In the genomic region with DNA sequence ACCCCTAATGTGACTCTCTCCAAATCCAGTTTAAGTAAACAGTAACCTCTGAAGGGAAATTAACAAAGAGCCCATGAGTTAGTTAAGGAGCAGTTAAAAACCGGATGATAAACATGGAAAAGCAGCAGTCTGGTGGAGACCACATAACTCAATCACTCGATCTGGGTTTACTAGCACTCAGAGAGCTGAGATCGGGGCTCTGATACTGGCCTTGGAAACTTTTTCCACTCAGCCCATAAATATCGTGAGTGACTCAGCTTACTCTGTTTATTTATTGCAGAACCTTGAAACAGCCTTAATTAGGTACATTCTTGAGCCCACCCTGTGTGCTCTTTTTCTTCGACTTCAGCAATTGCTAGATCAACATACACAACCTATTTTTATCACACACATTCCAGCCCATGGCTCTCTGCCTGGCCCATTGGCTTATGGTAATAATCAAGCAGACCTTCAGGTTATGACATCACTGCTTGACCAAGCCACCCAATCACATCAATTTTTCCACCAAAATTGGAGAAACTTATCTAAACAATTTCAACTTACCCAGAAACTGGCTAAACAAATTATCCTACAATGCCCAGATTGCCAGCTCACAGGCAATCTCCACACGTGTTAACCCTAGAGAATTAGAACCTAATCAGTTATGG, we compare ENCODE assay signal across 14 cellular contexts.
DNase-seq lines count a peak whose midpoint lies in the region; ATAC-seq and TF ChIP-seq lines count a peak whose summit lies in the region.
"Had no signal": no experiment of that assay in that cellular context is flagged by ENCODE, and none has a peak within 500 bp of the region (broad histone marks: within the 10 kb centered on the region; RNA-seq: fewer than 3 reads in every experiment).

No MANE protein-coding gene starts in this region.

- peaks cover 0 to 13% of the 10 kb centered on the region in 2 donors for H3K4me1 ChIP-seq in right atrium auricular region
- peaks cover 35% of the 10 kb centered on the region for H3K4me1 ChIP-seq in hepatocyte (ENCODE audit: insufficient read depth)
- H3K4me1 ChIP-seq in vagina: peaks cover 26% of the 10 kb centered on the region

- H3K79me2 ChIP-seq in hepatocyte: no peaks in the 10 kb centered on the region

- H3K9me3 ChIP-seq in right atrium auricular region: no peaks in the 10 kb centered on the region
- H3K9me3 ChIP-seq in hepatocyte (ENCODE audit: low read depth): no peaks in the 10 kb centered on the region
- no peaks in the 10 kb centered on the region for H3K9me3 ChIP-seq in vagina
- H3K9me3 ChIP-seq: suprapubic skin had no signal

- no peak overlapping the region for H2AFZ ChIP-seq in hepatocyte

- no peak for TF ChIP-seq POLR2A in vagina (IDR thresholded peaks at IDR 0.05)

- no peaks in the 10 kb centered on the region for H4K20me1 ChIP-seq in hepatocyte (ENCODE audit: insufficient read depth, poor library complexity, severe bottlenecking)

- DNase-seq in right atrium auricular region (ENCODE audit: low spot score): no peak
- DNase-seq in Right ventricle myocardium superior: no peak
- DNase-seq in amniotic epithelial cell (ENCODE audit: low read depth): peak; percentile 70
- peak; percentile 64 for DNase-seq in hepatocyte (ENCODE audit: low spot score)
- no peak for DNase-seq in vagina (ENCODE audit: extremely low spot score in 2 of 2)
- DNase-seq in DMS53 treated with DMSO at 0.1 percent for 48 hours (lab: John Stamatoyannopoulos, UW; ENCODE audit: unreplicated experiment): no peak
- DNase-seq in DMS79 treated with DMSO at 0.1 percent for 48 hours (lab: John Stamatoyannopoulos, UW): no peak
- DNase-seq: ACHN; effector CD4-positive, alpha-beta T cell; NCI-H187; stimulated activated CD4-positive, alpha-beta T cell treated with anti-CD3 and anti-CD28 coated beads, Interleukin-4, amount 100 ng/mL, for 1 hour had no signal

- TF ChIP-seq CTCF in right atrium auricular region (IDR thresholded peaks at IDR 0.05) (no peak), hepatocyte (IDR thresholded peaks at IDR 0.05; ENCODE audit: poor library complexity) (no peak), vagina (IDR thresholded peaks at IDR 0.05) (no peak)

- H3K27ac ChIP-seq in right atrium auricular region: peak overlapping the region; percentile 29 to 32
- peak overlapping the region; percentile 82 for H3K27ac ChIP-seq in hepatocyte
- H3K27ac ChIP-seq in vagina: peak overlapping the region; percentile 71
- H3K27ac ChIP-seq: suprapubic skin had no signal

- intact Hi-C loops in Right ventricle myocardium superior (cut with DNase I) (no loop called here), vagina (cut with DNase I) (no loop called here)

- no peak for ATAC-seq in Right ventricle myocardium superior (ENCODE audit: poor library complexity)
- no peak for ATAC-seq in GM18520 (IDR thresholded peaks at IDR 0.05; ENCODE audit: unreplicated experiment)
- ATAC-seq: activated T-helper 17 cell treated with anti-CD3 and anti-CD28 coated beads, Interleukin-2, amount 50 U/mL, for 72 hours had no signal

- H3K4me2 ChIP-seq in hepatocyte: peak overlapping the region; percentile 61

- 23% methylated on average over 6 of the region's 6 CpGs for WGBS in hepatocyte (ENCODE audit: low lambda C conversion rate, missing lambda C conversion rate)

- no peaks in the 10 kb centered on the region for H3K36me3 ChIP-seq in right atrium auricular region
- H3K36me3 ChIP-seq in hepatocyte (replicated peaks; ENCODE audit: insufficient read depth, low read depth): no peaks in the 10 kb centered on the region
- H3K36me3 ChIP-seq in vagina: no peaks in the 10 kb centered on the region
- H3K36me3 ChIP-seq: suprapubic skin had no signal

- H3K4me3 ChIP-seq in right atrium auricular region (no peak overlapping the region), hepatocyte (no peak overlapping the region), vagina (no peak overlapping the region)
- H3K4me3 ChIP-seq: suprapubic skin had no signal

- no peaks in the 10 kb centered on the region for H3K9me2 ChIP-seq in hepatocyte (replicated peaks; ENCODE audit: insufficient read depth)

- H3K27me3 ChIP-seq in right atrium auricular region (no peaks in the 10 kb centered on the region), hepatocyte (no peaks in the 10 kb centered on the region), vagina (no peaks in the 10 kb centered on the region)
- H3K27me3 ChIP-seq: suprapubic skin had no signal

Comparison
In these comparisons a context has a peak if more than half of its experiments do, and no peak if none do; other contexts are left out.
1. DNase-seq: peak in amniotic epithelial cell (single experiment) and hepatocyte (single experiment); none in right atrium auricular region (single experiment), Right ventricle myocardium superior (single experiment), vagina (0 of 2), DMS53 treated with DMSO at 0.1 percent for 48 hours (single experiment) and DMS79 treated with DMSO at 0.1 percent for 48 hours (single experiment).
2. H3K27ac ChIP-seq: peak in every context shown above with its lines; median percentile 82 in hepatocyte; 71 in vagina; 30 in right atrium auricular region.